In the genomic region with DNA sequence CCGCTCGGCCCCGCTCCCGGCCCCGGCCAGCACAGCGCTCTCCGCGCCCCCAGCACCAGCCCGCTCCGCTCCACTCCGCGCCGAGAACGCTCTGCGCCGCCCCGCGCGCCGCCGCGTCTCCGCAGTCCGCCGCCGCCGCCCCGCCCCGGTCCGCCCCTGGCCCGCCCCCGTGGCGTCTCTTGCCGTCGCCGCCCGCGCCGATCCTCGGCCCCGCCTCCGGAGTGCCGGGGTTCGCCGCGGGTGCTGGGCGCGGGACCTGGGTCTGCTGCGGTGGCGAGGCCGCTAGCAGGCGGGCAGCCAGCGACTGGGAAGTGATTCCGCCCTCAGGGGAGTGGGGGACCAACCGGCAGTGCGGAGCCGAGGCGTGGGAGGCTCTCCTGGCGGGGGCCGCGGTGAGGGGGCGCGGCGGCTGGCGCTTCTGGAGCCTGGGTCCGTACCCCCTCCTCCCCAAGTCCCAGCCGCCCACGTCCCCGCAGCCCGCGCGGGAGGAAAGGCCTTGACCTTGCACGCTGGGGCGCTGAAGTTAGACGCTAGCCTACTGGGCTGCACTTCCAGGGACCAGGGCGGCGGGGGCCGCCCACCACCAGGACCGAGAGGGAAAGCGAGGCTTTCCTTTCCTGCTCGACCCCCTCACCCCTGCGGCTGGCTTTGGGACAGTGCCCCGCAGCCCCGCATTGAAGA, we compare ENCODE assay signal across 8 cellular contexts. TPM values are rescaled to one million over a fixed set of nuclear protein-coding genes. Genes with fewer than 3 reads are reported as not detected.
DNase-seq lines count a peak whose midpoint lies in the region; ATAC-seq, FAIRE-seq and TF ChIP-seq lines count a peak whose summit lies in the region.

HS6ST1 (minus strand) TSS at position 93 of the 681 bp plus-strand sequence. CDS start 305 bp downstream, outside the sequence.

- H3K9me3 ChIP-seq in psoas muscle: no peaks in the 10 kb centered on the region

- no peak for TF ChIP-seq CTCF in psoas muscle (IDR thresholded peaks at IDR 0.05)

- peaks cover 37% of the 10 kb centered on the region for H3K4me1 ChIP-seq in psoas muscle

- DNase-seq in GM12892 (ENCODE audit: insufficient read length) (peak; percentile 80), NCI-H1048 (lab: John Stamatoyannopoulos, UW) (peak; percentile 53), amygdala (lab: John Stamatoyannopoulos, UW) (peak in 53 of 56 donors; percentile 36 to 90 (median 74)), left ventricle myocardium superior (peak; percentile 93), psoas muscle (peak; percentile 92), ureter (ENCODE audit: low spot score) (peak; percentile 87)

- WGBS in psoas muscle, 3 donors: 1 to 3% (median 2%) methylated on average over 19 to 81 of the region's 84 CpGs

- H3K36me3 ChIP-seq in psoas muscle (ENCODE audit: insufficient read depth in 1 of 2, low read depth in 1 of 2): no peaks in the 10 kb centered on the region

- intact Hi-C loops in T-helper 2 cell treated with Interferon-gamma antibody and Interleukin-4, amounts not matched to agents 100 ng/mL and 5 ng/mL, for 36 hours (cut with micrococcal nuclease): loop anchor here (2.0 kb wide), 1 partner anchor 214 kb away; no protein-coding TSS in a partner anchor
- intact Hi-C loops in left ventricle myocardium superior (cut with micrococcal nuclease) (no loop called here), psoas muscle (cut with DNase I) (no loop called here)

- peak within 1 kb of the TSS; percentile 53 for H3K27ac ChIP-seq in psoas muscle

- peak; percentile 33; the same call in 1 of the 2 replicates for TF ChIP-seq POLR2A in GM12892 (IDR thresholded peaks at IDR 0.05; ENCODE audit: low read depth, low read length)

- ATAC-seq in HG02571 (IDR thresholded peaks at IDR 0.05; ENCODE audit: unreplicated experiment): peak; percentile 64
- ATAC-seq in left ventricle myocardium superior: peak; percentile 81
- ATAC-seq in psoas muscle: peak; percentile 75 to 82 (median 80)

- H3K4me3 ChIP-seq in psoas muscle: peak within 1 kb of the TSS; percentile 97

- FAIRE-seq in GM12892 (lab: Jason Lieb, UNC): peak; percentile 90

- no peaks in the 10 kb centered on the region for H3K27me3 ChIP-seq in psoas muscle (ENCODE audit: insufficient read depth in 3 of 3, low read length in 2 of 3)

RNA-seq across cellular contexts. Expression of gene HS6ST1, which starts in this region (rescaled TPM):
- 3.3 TPM for polyA plus RNA-seq in GM12892 (2012; ENCODE audit: missing spikeins)
- 14.7 and 15.4 TPM in 2 replicates for total RNA-seq in T-helper 2 cell treated with Interferon-gamma antibody and Interleukin-4, amounts not matched to agents 100 ng/mL and 5 ng/mL, for 36 hours
- 35.2 TPM for total RNA-seq in left ventricle myocardium superior
- total RNA-seq in psoas muscle: 10 to 100 TPM; 29.3 to 68.7 (median 44.6) TPM
- 10 to 100 TPM; 13.6 to 90.9 (median 20.0) TPM for polyA plus RNA-seq in psoas muscle
- 56.0 TPM for total RNA-seq in ureter

Comparison
In these comparisons a context has a peak if more than half of its experiments do, and no peak if none do; other contexts are left out.
1. Peak in every context shown above with its lines: DNase-seq, ATAC-seq, H3K4me3 ChIP-seq and H3K27ac ChIP-seq.